Comparison of ENCODE assay signal across 1 cellular context in the genomic region with DNA sequence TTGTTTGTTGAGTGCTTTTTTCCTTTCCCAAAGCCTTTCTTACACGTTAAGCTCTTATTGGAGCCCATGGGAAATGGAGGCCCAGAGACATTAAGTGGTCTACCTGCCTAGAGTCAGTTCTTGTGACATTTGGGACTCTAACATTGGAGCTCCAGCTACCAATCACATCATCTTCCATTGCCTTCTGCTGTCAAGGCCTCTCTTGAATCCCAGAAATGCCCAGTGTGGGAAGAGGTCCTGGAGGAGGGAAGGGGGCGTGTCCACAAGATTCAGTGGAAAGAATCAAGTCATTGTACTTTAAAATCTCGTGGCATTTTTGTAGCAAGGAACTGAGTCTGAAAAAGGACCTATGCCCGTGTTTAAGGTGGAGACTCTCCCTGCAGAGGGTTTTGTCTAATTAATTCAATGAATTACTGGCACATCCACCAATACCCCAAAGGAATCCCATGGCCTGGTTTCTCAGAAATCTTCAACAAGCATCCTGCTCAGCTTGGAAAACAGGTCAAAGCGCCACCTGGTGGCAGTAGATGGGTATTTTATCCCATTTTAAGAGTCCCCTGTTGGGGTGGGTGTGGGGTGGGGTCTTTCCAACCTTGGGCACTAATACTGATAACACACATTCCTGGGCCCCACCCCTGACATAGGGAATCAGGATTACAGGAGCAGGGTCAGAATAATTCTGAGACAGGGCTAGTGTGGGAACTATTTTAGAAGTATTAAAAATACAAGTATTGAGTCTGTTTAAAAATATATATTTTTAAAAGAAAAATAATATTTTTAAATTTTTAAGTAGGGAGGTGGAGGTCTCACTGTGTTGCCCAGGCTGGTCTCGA.
TF ChIP-seq lines count a peak whose summit lies in the region.

No MANE protein-coding gene starts in this region.

TF ChIP-seq in GM23338, 12 proteins besides CTCF, POLR2A, EP300 and RAD21 (continued from another document):
- TF ChIP-seq, protein P1, sequence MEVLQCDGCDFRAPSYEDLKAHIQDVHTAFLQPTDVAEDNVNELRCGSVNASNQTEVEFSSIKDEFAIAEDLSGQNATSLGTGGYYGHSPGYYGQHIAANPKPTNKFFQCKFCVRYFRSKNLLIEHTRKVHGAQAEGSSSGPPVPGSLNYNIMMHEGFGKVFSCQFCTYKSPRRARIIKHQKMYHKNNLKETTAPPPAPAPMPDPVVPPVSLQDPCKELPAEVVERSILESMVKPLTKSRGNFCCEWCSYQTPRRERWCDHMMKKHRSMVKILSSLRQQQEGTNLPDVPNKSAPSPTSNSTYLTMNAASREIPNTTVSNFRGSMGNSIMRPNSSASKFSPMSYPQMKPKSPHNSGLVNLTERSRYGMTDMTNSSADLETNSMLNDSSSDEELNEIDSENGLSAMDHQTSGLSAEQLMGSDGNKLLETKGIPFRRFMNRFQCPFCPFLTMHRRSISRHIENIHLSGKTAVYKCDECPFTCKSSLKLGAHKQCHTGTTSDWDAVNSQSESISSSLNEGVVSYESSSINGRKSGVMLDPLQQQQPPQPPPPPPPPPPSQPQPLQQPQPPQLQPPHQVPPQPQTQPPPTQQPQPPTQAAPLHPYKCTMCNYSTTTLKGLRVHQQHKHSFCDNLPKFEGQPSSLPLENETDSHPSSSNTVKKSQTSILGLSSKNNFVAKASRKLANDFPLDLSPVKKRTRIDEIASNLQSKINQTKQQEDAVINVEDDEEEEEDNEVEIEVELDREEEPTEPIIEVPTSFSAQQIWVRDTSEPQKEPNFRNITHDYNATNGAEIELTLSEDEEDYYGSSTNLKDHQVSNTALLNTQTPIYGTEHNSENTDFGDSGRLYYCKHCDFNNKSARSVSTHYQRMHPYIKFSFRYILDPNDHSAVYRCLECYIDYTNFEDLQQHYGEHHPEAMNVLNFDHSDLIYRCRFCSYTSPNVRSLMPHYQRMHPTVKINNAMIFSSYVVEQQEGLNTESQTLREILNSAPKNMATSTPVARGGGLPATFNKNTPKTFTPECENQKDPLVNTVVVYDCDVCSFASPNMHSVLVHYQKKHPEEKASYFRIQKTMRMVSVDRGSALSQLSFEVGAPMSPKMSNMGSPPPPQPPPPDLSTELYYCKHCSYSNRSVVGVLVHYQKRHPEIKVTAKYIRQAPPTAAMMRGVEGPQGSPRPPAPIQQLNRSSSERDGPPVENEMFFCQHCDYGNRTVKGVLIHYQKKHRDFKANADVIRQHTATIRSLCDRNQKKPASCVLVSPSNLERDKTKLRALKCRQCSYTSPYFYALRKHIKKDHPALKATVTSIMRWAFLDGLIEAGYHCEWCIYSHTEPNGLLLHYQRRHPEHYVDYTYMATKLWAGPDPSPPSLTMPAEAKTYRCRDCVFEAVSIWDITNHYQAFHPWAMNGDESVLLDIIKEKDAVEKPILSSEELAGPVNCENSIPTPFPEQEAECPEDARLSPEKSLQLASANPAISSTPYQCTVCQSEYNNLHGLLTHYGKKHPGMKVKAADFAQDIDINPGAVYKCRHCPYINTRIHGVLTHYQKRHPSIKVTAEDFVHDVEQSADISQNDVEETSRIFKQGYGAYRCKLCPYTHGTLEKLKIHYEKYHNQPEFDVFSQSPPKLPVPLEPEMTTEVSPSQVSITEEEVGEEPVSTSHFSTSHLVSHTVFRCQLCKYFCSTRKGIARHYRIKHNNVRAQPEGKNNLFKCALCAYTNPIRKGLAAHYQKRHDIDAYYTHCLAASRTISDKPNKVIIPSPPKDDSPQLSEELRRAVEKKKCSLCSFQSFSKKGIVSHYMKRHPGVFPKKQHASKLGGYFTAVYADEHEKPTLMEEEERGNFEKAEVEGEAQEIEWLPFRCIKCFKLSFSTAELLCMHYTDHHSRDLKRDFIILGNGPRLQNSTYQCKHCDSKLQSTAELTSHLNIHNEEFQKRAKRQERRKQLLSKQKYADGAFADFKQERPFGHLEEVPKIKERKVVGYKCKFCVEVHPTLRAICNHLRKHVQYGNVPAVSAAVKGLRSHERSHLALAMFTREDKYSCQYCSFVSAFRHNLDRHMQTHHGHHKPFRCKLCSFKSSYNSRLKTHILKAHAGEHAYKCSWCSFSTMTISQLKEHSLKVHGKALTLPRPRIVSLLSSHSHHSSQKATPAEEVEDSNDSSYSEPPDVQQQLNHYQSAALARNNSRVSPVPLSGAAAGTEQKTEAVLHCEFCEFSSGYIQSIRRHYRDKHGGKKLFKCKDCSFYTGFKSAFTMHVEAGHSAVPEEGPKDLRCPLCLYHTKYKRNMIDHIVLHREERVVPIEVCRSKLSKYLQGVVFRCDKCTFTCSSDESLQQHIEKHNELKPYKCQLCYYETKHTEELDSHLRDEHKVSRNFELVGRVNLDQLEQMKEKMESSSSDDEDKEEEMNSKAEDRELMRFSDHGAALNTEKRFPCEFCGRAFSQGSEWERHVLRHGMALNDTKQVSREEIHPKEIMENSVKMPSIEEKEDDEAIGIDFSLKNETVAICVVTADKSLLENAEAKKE (CRISPR knock-in tag; IDR thresholded peaks at IDR 0.05), result no peak
- TF ChIP-seq JUNB (IDR thresholded peaks at IDR 0.05; ENCODE audit: unreplicated experiment) (no peak), STAT1 (IDR thresholded peaks at IDR 0.05; ENCODE audit: unreplicated experiment) (no peak), POLR2AphosphoS5 (IDR thresholded peaks at IDR 0.05; ENCODE audit: low read depth) (no peak), ZNF331 (CRISPR knock-in tag; IDR thresholded peaks at IDR 0.05; ENCODE audit: low read depth) (no peak), NANOG (IDR thresholded peaks at IDR 0.05; ENCODE audit: borderline replicate concordance) (no peak), EZH2 (IDR thresholded peaks at IDR 0.05; ENCODE audit: low read depth, unreplicated experiment) (no peak), EZH2phosphoT487 (IDR thresholded peaks at IDR 0.05; ENCODE audit: unreplicated experiment) (no peak)
- TF ChIP-seq, protein P2, sequence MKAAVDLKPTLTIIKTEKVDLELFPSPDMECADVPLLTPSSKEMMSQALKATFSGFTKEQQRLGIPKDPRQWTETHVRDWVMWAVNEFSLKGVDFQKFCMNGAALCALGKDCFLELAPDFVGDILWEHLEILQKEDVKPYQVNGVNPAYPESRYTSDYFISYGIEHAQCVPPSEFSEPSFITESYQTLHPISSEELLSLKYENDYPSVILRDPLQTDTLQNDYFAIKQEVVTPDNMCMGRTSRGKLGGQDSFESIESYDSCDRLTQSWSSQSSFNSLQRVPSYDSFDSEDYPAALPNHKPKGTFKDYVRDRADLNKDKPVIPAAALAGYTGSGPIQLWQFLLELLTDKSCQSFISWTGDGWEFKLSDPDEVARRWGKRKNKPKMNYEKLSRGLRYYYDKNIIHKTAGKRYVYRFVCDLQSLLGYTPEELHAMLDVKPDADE (IDR thresholded peaks at IDR 0.05), result no peak
